In the genomic region with DNA sequence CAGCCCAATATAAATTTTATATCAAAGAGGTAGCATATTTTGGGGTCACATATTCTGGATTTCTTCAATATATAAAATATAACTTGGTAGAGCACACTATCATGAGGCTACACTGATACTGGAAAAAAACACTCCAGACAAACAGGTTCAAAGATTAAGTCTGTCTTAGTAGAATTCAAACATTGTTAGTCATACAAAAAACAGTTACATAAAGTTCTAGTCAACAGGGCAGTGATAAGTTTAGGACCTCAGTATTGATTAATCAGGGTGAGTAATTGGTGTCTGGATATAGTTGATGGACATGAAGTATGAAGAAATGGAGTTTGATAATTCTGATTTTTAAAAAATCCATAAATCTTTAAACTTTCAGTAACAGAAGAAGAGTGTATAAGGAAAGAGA, we compare ENCODE assay signal across 1 cellular context.
TF ChIP-seq lines count a peak whose summit lies in the region.

No MANE protein-coding gene starts in this region.

TF ChIP-seq in HepG2, 621 proteins besides CTCF, POLR2A, EP300 and RAD21 (continued from another document):
- TF ChIP-seq DPF2 (CRISPR knock-in tag; IDR thresholded peaks at IDR 0.05; ENCODE audit: borderline replicate concordance, low read depth) (0 out of 2 replicates have a peak, but pooled peaks have one; percentile 23), HNRNPLL (IDR thresholded peaks at IDR 0.05; ENCODE audit: low read depth, low read length, poor library complexity, severe bottlenecking) (no peak), ONECUT2 (CRISPR knock-in tag; IDR thresholded peaks at IDR 0.05) (peak; percentile 53), MIXL1 (CRISPR knock-in tag; IDR thresholded peaks at IDR 0.05) (0 out of 2 replicates have a peak, but pooled peaks have one; percentile 30), NBN (conservative IDR thresholded peaks at IDR 0.05) (no peak), GATAD2A (CRISPR knock-in tag; IDR thresholded peaks at IDR 0.05) (peak; percentile 38; the same call in 1 of the 2 replicates), YY1 (IDR thresholded peaks at IDR 0.05; ENCODE audit: insufficient read depth, insufficient replicate concordance, low read depth, low read length) (no peak), ZNF781 (CRISPR knock-in tag; IDR thresholded peaks at IDR 0.05; ENCODE audit: borderline replicate concordance, not compliant biosample characterization) (no peak), HNF4A (CRISPR knock-in tag; IDR thresholded peaks at IDR 0.05) (peak; percentile 58), RBAK (CRISPR knock-in tag; IDR thresholded peaks at IDR 0.05) (no peak), HOXA7 (CRISPR knock-in tag; IDR thresholded peaks at IDR 0.05) (no peak), FOSL1 (CRISPR knock-in tag; IDR thresholded peaks at IDR 0.05; ENCODE audit: borderline replicate concordance) (peak; percentile 43; the same call in 1 of the 2 replicates), KLF16 (CRISPR knock-in tag; IDR thresholded peaks at IDR 0.05) (no peak), ZNF317 (CRISPR knock-in tag; IDR thresholded peaks at IDR 0.05) (no peak), RXRB (CRISPR knock-in tag; IDR thresholded peaks at IDR 0.05; ENCODE audit: borderline replicate concordance) (0 out of 2 replicates have a peak, but pooled peaks have one; percentile 19), FOXA3 (CRISPR knock-in tag; IDR thresholded peaks at IDR 0.05) (peak; percentile 57)
- TF ChIP-seq, protein P1, sequence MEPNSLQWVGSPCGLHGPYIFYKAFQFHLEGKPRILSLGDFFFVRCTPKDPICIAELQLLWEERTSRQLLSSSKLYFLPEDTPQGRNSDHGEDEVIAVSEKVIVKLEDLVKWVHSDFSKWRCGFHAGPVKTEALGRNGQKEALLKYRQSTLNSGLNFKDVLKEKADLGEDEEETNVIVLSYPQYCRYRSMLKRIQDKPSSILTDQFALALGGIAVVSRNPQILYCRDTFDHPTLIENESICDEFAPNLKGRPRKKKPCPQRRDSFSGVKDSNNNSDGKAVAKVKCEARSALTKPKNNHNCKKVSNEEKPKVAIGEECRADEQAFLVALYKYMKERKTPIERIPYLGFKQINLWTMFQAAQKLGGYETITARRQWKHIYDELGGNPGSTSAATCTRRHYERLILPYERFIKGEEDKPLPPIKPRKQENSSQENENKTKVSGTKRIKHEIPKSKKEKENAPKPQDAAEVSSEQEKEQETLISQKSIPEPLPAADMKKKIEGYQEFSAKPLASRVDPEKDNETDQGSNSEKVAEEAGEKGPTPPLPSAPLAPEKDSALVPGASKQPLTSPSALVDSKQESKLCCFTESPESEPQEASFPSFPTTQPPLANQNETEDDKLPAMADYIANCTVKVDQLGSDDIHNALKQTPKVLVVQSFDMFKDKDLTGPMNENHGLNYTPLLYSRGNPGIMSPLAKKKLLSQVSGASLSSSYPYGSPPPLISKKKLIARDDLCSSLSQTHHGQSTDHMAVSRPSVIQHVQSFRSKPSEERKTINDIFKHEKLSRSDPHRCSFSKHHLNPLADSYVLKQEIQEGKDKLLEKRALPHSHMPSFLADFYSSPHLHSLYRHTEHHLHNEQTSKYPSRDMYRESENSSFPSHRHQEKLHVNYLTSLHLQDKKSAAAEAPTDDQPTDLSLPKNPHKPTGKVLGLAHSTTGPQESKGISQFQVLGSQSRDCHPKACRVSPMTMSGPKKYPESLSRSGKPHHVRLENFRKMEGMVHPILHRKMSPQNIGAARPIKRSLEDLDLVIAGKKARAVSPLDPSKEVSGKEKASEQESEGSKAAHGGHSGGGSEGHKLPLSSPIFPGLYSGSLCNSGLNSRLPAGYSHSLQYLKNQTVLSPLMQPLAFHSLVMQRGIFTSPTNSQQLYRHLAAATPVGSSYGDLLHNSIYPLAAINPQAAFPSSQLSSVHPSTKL (CRISPR knock-in tag; IDR thresholded peaks at IDR 0.05), result 0 out of 2 replicates have a peak, but pooled peaks have one; percentile 42
- TF ChIP-seq, protein P2, sequence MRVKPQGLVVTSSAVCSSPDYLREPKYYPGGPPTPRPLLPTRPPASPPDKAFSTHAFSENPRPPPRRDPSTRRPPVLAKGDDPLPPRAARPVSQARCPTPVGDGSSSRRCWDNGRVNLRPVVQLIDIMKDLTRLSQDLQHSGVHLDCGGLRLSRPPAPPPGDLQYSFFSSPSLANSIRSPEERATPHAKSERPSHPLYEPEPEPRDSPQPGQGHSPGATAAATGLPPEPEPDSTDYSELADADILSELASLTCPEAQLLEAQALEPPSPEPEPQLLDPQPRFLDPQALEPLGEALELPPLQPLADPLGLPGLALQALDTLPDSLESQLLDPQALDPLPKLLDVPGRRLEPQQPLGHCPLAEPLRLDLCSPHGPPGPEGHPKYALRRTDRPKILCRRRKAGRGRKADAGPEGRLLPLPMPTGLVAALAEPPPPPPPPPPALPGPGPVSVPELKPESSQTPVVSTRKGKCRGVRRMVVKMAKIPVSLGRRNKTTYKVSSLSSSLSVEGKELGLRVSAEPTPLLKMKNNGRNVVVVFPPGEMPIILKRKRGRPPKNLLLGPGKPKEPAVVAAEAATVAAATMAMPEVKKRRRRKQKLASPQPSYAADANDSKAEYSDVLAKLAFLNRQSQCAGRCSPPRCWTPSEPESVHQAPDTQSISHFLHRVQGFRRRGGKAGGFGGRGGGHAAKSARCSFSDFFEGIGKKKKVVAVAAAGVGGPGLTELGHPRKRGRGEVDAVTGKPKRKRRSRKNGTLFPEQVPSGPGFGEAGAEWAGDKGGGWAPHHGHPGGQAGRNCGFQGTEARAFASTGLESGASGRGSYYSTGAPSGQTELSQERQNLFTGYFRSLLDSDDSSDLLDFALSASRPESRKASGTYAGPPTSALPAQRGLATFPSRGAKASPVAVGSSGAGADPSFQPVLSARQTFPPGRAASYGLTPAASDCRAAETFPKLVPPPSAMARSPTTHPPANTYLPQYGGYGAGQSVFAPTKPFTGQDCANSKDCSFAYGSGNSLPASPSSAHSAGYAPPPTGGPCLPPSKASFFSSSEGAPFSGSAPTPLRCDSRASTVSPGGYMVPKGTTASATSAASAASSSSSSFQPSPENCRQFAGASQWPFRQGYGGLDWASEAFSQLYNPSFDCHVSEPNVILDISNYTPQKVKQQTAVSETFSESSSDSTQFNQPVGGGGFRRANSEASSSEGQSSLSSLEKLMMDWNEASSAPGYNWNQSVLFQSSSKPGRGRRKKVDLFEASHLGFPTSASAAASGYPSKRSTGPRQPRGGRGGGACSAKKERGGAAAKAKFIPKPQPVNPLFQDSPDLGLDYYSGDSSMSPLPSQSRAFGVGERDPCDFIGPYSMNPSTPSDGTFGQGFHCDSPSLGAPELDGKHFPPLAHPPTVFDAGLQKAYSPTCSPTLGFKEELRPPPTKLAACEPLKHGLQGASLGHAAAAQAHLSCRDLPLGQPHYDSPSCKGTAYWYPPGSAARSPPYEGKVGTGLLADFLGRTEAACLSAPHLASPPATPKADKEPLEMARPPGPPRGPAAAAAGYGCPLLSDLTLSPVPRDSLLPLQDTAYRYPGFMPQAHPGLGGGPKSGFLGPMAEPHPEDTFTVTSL (CRISPR knock-in tag; IDR thresholded peaks at IDR 0.05; ENCODE audit: borderline replicate concordance), result peak; percentile 78; the same call in 1 of the 2 replicates
- TF ChIP-seq, protein P3, sequence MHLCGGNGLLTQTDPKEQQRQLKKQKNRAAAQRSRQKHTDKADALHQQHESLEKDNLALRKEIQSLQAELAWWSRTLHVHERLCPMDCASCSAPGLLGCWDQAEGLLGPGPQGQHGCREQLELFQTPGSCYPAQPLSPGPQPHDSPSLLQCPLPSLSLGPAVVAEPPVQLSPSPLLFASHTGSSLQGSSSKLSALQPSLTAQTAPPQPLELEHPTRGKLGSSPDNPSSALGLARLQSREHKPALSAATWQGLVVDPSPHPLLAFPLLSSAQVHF (CRISPR knock-in tag; IDR thresholded peaks at IDR 0.05), result no peak
TF ChIP-seq in HepG2: peak in this region for 12.
